12 cellular contexts compared by ENCODE assay signal in genomic region chr5:173323799-173324114, GRCh38. TPM values are rescaled to one million over a fixed set of nuclear protein-coding genes. Genes with fewer than 3 reads are reported as not detected.
A peak's percentile ranks its signal among the peaks of the same experiment; 100 is the strongest.
DNase-seq lines count a peak whose midpoint lies in the region; ATAC-seq, FAIRE-seq and TF ChIP-seq lines count a peak whose summit lies in the region.
"Had no signal": no experiment of that assay in that cellular context is flagged by ENCODE, and none has a peak within 500 bp of the region (broad histone marks: within the 10 kb centered on the region; RNA-seq: fewer than 3 reads in every experiment).

No MANE protein-coding gene starts in this region.

- no peak overlapping the region for H4K91ac ChIP-seq in mesenchymal stem cell (ENCODE audit: low read length)

- intact Hi-C loops in left ventricle myocardium inferior (cut with micrococcal nuclease): no loop called here
- intact Hi-C loops in Right ventricle myocardium superior (cut with DNase I): no loop called here
- intact Hi-C loops in K562 (cut with micrococcal nuclease): loop anchor here (10.0 kb wide), 2 partner anchors 549 to 561 kb away; partner anchors contain the start of genes CPEB4 and DUSP1
- intact Hi-C loops in gastrocnemius medialis (cut with DNase I; ENCODE audit: low total_unique reads): loop anchor here (10.0 kb wide), 2 partner anchors 179 to 651 kb away; partner anchors contain the start of gene BNIP1

- 47% methylated on average over 7 of the region's 8 CpGs for WGBS in K562 (ENCODE audit: insufficient coverage, low coverage, missing lambda C conversion rate)
- WGBS in mesenchymal stem cell: 95% methylated on average over 8 of the region's 8 CpGs

- peaks cover 33% of the 10 kb centered on the region for H3K79me2 ChIP-seq in K562 (ENCODE audit: control insufficient read depth, insufficient read depth, low read length)

- TF ChIP-seq POLR2A in K562 (conservative IDR thresholded peaks at IDR 0.05): no peak
- TF ChIP-seq POLR2A in gastrocnemius medialis (IDR thresholded peaks at IDR 0.05): no peak

- H2AK5ac ChIP-seq in mesenchymal stem cell (ENCODE audit: low read length, severe bottlenecking): peak overlapping the region; percentile 31

- H4K20me1 ChIP-seq in K562 (replicated peaks; ENCODE audit: control insufficient read depth, insufficient read depth, low read length): no peaks in the 10 kb centered on the region

- H2AFZ ChIP-seq in K562 (ENCODE audit: low read depth, low read length) (peak overlapping the region; percentile 85), mesenchymal stem cell (ENCODE audit: low read depth, low read length) (no peak overlapping the region)

- H3K36me3 ChIP-seq in left ventricle myocardium inferior (peaks cover 10% of the 10 kb centered on the region), K562 (ENCODE audit: control insufficient read depth, insufficient read depth, low read length) (peaks cover 66% of the 10 kb centered on the region), mesenchymal stem cell (ENCODE audit: control insufficient read depth in 1 of 2, insufficient read depth in 2 of 2, low read depth in 1 of 2, low read length in 2 of 2) (peaks cover 0 to 13% of the 10 kb centered on the region in 2 experiments), gastrocnemius medialis (peaks cover 0 to 8% of the 10 kb centered on the region in 2 donors)

- H3K4me2 ChIP-seq in K562 (ENCODE audit: insufficient read depth, low read length) (peak overlapping the region; percentile 60), mesenchymal stem cell (ENCODE audit: low read length, poor library complexity, severe bottlenecking) (no peak overlapping the region)

- H3K4me1 ChIP-seq in left ventricle myocardium inferior (peaks cover 95% of the 10 kb centered on the region), K562 (replicated peaks in 1 of 2; ENCODE audit: control insufficient read depth in 2 of 2, insufficient read depth in 2 of 2, low read length in 2 of 2) (peaks cover 38 to 46% of the 10 kb centered on the region in 2 experiments), mesenchymal stem cell (ENCODE audit: control insufficient read depth, insufficient read depth, low read depth, low read length) (peaks cover 45% of the 10 kb centered on the region), gastrocnemius medialis (peaks cover 2 to 16% of the 10 kb centered on the region in 2 donors)

- H3K23ac ChIP-seq in mesenchymal stem cell (ENCODE audit: low read length in 2 of 2): peak overlapping the region in 1 of 2 experiments; percentile 76

- peak overlapping the region; percentile 37 for H3K27ac Mint-ChIP-seq in type B pancreatic cell
- H3K27ac Mint-ChIP-seq: activated T-helper 17 cell treated with anti-CD3 and anti-CD28 coated beads, Interleukin-2, amount 50 U/mL, for 72 hours had no signal

- no peak for TF ChIP-seq RAD21 in K562 (CRISPR knock-in tag; conservative IDR thresholded peaks at IDR 0.05 in 1 of 2, IDR thresholded peaks at IDR 0.05 in 1 of 2)

- peak overlapping the region; percentile 70 for H3K4me3 Mint-ChIP-seq in type B pancreatic cell
- H3K4me3 Mint-ChIP-seq: activated T-helper 17 cell treated with anti-CD3 and anti-CD28 coated beads, Interleukin-2, amount 50 U/mL, for 72 hours had no signal

- peaks cover 44% of the 10 kb centered on the region for H3K4me1 Mint-ChIP-seq in type B pancreatic cell (ENCODE audit: unreplicated experiment)

- CTCF ChIA-PET in K562 (lab: Yijun Ruan, JAX; ENCODE audit: low intra/inter-chr PET ratio): no interaction called here

- no peaks in the 10 kb centered on the region for H3K9me1 ChIP-seq in K562 (ENCODE audit: control insufficient read depth, insufficient read depth, low read length)

- peak overlapping the region in 1 of 2 experiments; percentile 45 for H3K18ac ChIP-seq in mesenchymal stem cell (ENCODE audit: low read depth in 1 of 2, low read length in 2 of 2)

- H3K9me3 Mint-ChIP-seq in type B pancreatic cell: no peaks in the 10 kb centered on the region
- H3K9me3 Mint-ChIP-seq: activated T-helper 17 cell treated with anti-CD3 and anti-CD28 coated beads, Interleukin-2, amount 50 U/mL, for 72 hours had no signal

- peak overlapping the region in 1 of 2 experiments; percentile 45 for H2BK12ac ChIP-seq in mesenchymal stem cell (ENCODE audit: low read length in 2 of 2)

- no peak for DNase-seq in left ventricle myocardium inferior
- DNase-seq in Right ventricle myocardium superior: no peak
- DNase-seq in K562 (ENCODE audit: extremely low read depth in 1 of 4, low spot score in 3 of 4): no peak
- DNase-seq in mesenchymal stem cell: no peak
- no peak for DNase-seq in type B pancreatic cell (ENCODE audit: extremely low spot score, unreplicated experiment)
- no peak for DNase-seq in gastrocnemius medialis
- DNase-seq in NCI-H2029 (lab: John Stamatoyannopoulos, UW): no peak
- no peak for DNase-seq in NCI-H2196 (lab: John Stamatoyannopoulos, UW; ENCODE audit: unreplicated experiment)

- no peak overlapping the region for H3K4ac ChIP-seq in mesenchymal stem cell (ENCODE audit: low read depth in 1 of 2, low read length in 2 of 2)

- TF ChIP-seq EP300 in K562 (IDR thresholded peaks at IDR 0.05; ENCODE audit: low read length): no peak

- H3K4me3 ChIP-seq in left ventricle myocardium inferior (peak overlapping the region; percentile 40), K562 (no peak overlapping the region; the same call in 1 of the 2 replicates), mesenchymal stem cell (ENCODE audit: insufficient read depth in 1 of 2, low read depth in 1 of 2, low read length in 2 of 2) (peak overlapping the region in 1 of 2 experiments; percentile 42), gastrocnemius medialis (no peak overlapping the region)
- H3K4me3 ChIP-seq: mucosa of descending colon had no signal

- H3K9me3 ChIP-seq in left ventricle myocardium inferior (replicated peaks) (no peaks in the 10 kb centered on the region), K562 (replicated peaks; ENCODE audit: control insufficient read depth, insufficient read depth, low read depth, low read length) (no peaks in the 10 kb centered on the region), mesenchymal stem cell (ENCODE audit: control insufficient read depth, low read length) (no peaks in the 10 kb centered on the region), gastrocnemius medialis (no peaks in the 10 kb centered on the region)
- H3K9me3 ChIP-seq: mucosa of descending colon had no signal

- H3K27ac ChIP-seq in left ventricle myocardium inferior (replicated peaks): peak overlapping the region; percentile 88
- peak overlapping the region; percentile 75; the same call in 2 of the 3 replicates for H3K27ac ChIP-seq in K562 (ENCODE audit: extremely low read depth, low read depth, low read length)
- H3K27ac ChIP-seq in mesenchymal stem cell (ENCODE audit: low read length, poor library complexity, severe bottlenecking): no peak overlapping the region
- no peak overlapping the region for H3K27ac ChIP-seq in gastrocnemius medialis
- H3K27ac ChIP-seq: C4-2B had no signal

- no peak for FAIRE-seq in K562 (lab: Jason Lieb, UNC)
- FAIRE-seq: colon had no signal

- no peak for TF ChIP-seq CTCF in left ventricle myocardium inferior (IDR thresholded peaks at IDR 0.05; ENCODE audit: borderline replicate concordance)
- TF ChIP-seq CTCF in K562 (IDR thresholded peaks at IDR 0.05 in 2 of 3, conservative IDR thresholded peaks at IDR 0.05 in 1 of 3; ENCODE audit: insufficient read depth in 2 of 3, low read depth in 1 of 3, low read length in 3 of 3): no peak
- TF ChIP-seq CTCF in type B pancreatic cell (conservative IDR thresholded peaks at IDR 0.05): no peak
- TF ChIP-seq CTCF in gastrocnemius medialis (IDR thresholded peaks at IDR 0.05 in 4 of 5, conservative IDR thresholded peaks at IDR 0.05 in 1 of 5): no peak

- H3K36me3 Mint-ChIP-seq in type B pancreatic cell: peaks cover 33% of the 10 kb centered on the region

- POLR2A ChIA-PET in K562 (lab: Yijun Ruan, JAX): interaction anchor here (0.6 to 1.0 kb wide), 2 partner anchors 11 to 30 kb away, joined by 4 to 5 read pairs; no protein-coding TSS in a partner anchor

- peak overlapping the region in 1 of 2 experiments; percentile 18 for H3K14ac ChIP-seq in mesenchymal stem cell (ENCODE audit: low read length in 2 of 2)

- no peak overlapping the region for H2BK15ac ChIP-seq in mesenchymal stem cell (ENCODE audit: low read depth, poor library complexity, severe bottlenecking)

- H3K27me3 Mint-ChIP-seq in type B pancreatic cell: peaks cover 40% of the 10 kb centered on the region

- no TSS peak for BruUV-seq in K562 (replicated peaks; lab: Mats Ljungman, UMichigan)

- H4K8ac ChIP-seq in mesenchymal stem cell (ENCODE audit: low read length): peak overlapping the region; percentile 10

- H3K27me3 ChIP-seq in left ventricle myocardium inferior (ENCODE audit: low read depth) (peaks cover 20% of the 10 kb centered on the region), K562 (ENCODE audit: control insufficient read depth in 2 of 2, insufficient read depth in 2 of 2, low read length in 2 of 2) (no peaks in the 10 kb centered on the region), mesenchymal stem cell (ENCODE audit: control insufficient read depth in 1 of 2, insufficient read depth in 1 of 2, low read length in 2 of 2) (peaks cover 0 to 14% of the 10 kb centered on the region in 2 experiments), gastrocnemius medialis (peaks cover 0 to 3% (median 0%) of the 10 kb centered on the region in 3 donors)

- ATAC-seq in Right ventricle myocardium superior (ENCODE audit: poor library complexity): no peak
- no peak for ATAC-seq in K562
- ATAC-seq in gastrocnemius medialis: no peak
- ATAC-seq: activated T-helper 17 cell treated with anti-CD3 and anti-CD28 coated beads, Interleukin-2, amount 50 U/mL, for 72 hours had no signal

- peak overlapping the region; percentile 13 to 71 for H3K9ac ChIP-seq in K562 (ENCODE audit: insufficient read depth in 1 of 2, low read depth in 2 of 2, low read length in 2 of 2)
- H3K9ac ChIP-seq in mesenchymal stem cell (ENCODE audit: low read length): peak overlapping the region; percentile 57

- in situ Hi-C loops in K562 (cut with MboI): no loop called here
- in situ Hi-C loops in gastrocnemius medialis (cut with MboI; ENCODE audit: low sequenced_read_pairs in 4 of 4): loop anchor here in 1 of 4 donors (25.0 kb wide), 2 partner anchors 264 to 664 kb away; partner anchors contain the start of gene C5orf47

- H3K79me1 ChIP-seq in mesenchymal stem cell (replicated peaks; ENCODE audit: low read length, poor library complexity, severe bottlenecking): peaks cover 3% of the 10 kb centered on the region

- no peak overlapping the region for H2BK120ac ChIP-seq in mesenchymal stem cell (ENCODE audit: low read depth, low read length)

- no peak overlapping the region for H2BK5ac ChIP-seq in mesenchymal stem cell (ENCODE audit: low read depth, low read length, poor library complexity, severe bottlenecking)

RNA-seq across cellular contexts. Expression of gene STC2, which starts 4.5 kb away (rescaled TPM):
- total RNA-seq in left ventricle myocardium inferior (12.4 TPM), Right ventricle myocardium superior (9.6 TPM), K562 (2014; rRNA removed) (23.8 and 30.1 TPM in 2 replicates), K562 (2014; rRNA removed; fragmentation: Illumina TruSeq; extraction: Trizol) (6.5 and 7.4 TPM in 2 replicates), K562 (2015; rRNA removed; fragmentation: Illumina TruSeq; extraction: Trizol) (7.2 and 8.9 TPM in 2 replicates), K562 (2021) (19.2 and 21.8 TPM in 2 replicates), type B pancreatic cell (ENCODE audit: low replicate concordance) (25.7 and 45.3 TPM in 2 replicates), gastrocnemius medialis (10 to 100 TPM in 1 of 4 donors, 1 to 10 TPM in 2, under 1 TPM in 1; 0.39 to 12.7 (median 4.0) TPM)
- 18.5 and 24.8 TPM in 2 replicates for total RNA-seq in K562 (2011; cell fraction: chromatin; rRNA removed; ENCODE audit: low replicate concordance)
- total RNA-seq in K562 (2011; cell fraction: nucleolus; rRNA removed): 30.9 and 40.0 TPM in 2 replicates
- 23.3 and 29.5 TPM in 2 replicates for total RNA-seq in K562 (2011; cell fraction: nucleoplasm; rRNA removed)
- polyA plus RNA-seq in K562 (2011; rRNA removed) (4.3 and 4.7 TPM in 2 replicates), K562 (2014; fragmentation: Illumina TruSeq; extraction: Trizol) (11.4 and 16.1 TPM in 2 replicates), K562 (2014; fragmentation: Nextera tagmentation; extraction: Ambion mirVana) (under 1 TPM; 0.62 to 0.63 TPM), K562 (2014; rRNA removed) (25.6 and 31.7 TPM in 2 replicates)
- 1.9 and 4.0 TPM in 2 replicates for polyA plus RNA-seq in K562 (2011; cell fraction: cytosol; rRNA removed)
- 8.8 and 11.6 TPM in 2 replicates for polyA plus RNA-seq in K562 (2011; cell fraction: nucleus; rRNA removed)
- polyA plus RNA-seq in K562 (2012): 8.1 and 31.8 TPM in 2 replicates
- polyA minus RNA-seq in K562 (2011; rRNA and poly(A)+ RNA removed): 4.0 and 5.4 TPM in 2 replicates
- 3.7 and 4.5 TPM in 2 replicates for polyA minus RNA-seq in K562 (2011; cell fraction: cytosol; rRNA and poly(A)+ RNA removed)
- polyA minus RNA-seq in K562 (2011; cell fraction: nucleus; rRNA and poly(A)+ RNA removed): 16.7 and 17.5 TPM in 2 replicates
- polyA plus RNA-seq in mesenchymal stem cell (2013, experiment 1 of 2): 89.5 TPM
- 87.1 TPM for polyA plus RNA-seq in mesenchymal stem cell (2013, experiment 2 of 2)

Comparison
In these comparisons a context has a peak if more than half of its experiments do, and no peak if none do; other contexts are left out.
1. H3K27ac ChIP-seq: peak in left ventricle myocardium inferior (single experiment) and K562 (single experiment); none in mesenchymal stem cell (single experiment) and gastrocnemius medialis (0 of 4).
2. intact Hi-C loops: an anchor here in K562 (10.0 kb wide) and gastrocnemius medialis (10.0 kb wide); none called in left ventricle myocardium inferior and Right ventricle myocardium superior.